ENCODE assay signal across 8 cellular contexts in genomic region chr17:2336215-2337151, GRCh38. TPM values are rescaled to one million over a fixed set of nuclear protein-coding genes. Genes with fewer than 3 reads are reported as not detected.
DNase-seq lines count a peak whose midpoint lies in the region; ATAC-seq and TF ChIP-seq lines count a peak whose summit lies in the region.

Gene TSR1 (minus strand): TSS chr17:2336457. CDS start chr17:2336427, 30 bp downstream.

- POLR2A ChIA-PET in BJ (lab: Charles Lee), result no interaction called here

- CTCF ChIA-PET in BJ (lab: Yijun Ruan, JAX), result interaction anchor here (0.6 to 2.1 kb wide), 11 partner anchors 9 to 283 kb away, joined by 3 to 10 read pairs (median 3); partner anchors contain the start of gene HIC1

- TF ChIP-seq POLR2A in GM19099 (IDR thresholded peaks at IDR 0.05; ENCODE audit: extremely low read depth, insufficient read length, low read depth), result peak; percentile 90

- H3K4me1 ChIP-seq in liver (ENCODE audit: control insufficient read depth in 4 of 4, insufficient read depth in 4 of 4, low read length in 3 of 4), result peaks cover 0 to 28% (median 21%) of the 10 kb centered on the region in 4 donors

- WGBS in liver, result under 1% methylated on average over 77 of the region's 77 CpGs

- TF ChIP-seq CTCF in BJ (IDR thresholded peaks at IDR 0.05; ENCODE audit: insufficient read depth, low read depth, low read length), result peak; percentile 49
- peak; percentile 1 for TF ChIP-seq CTCF in liver (IDR thresholded peaks at IDR 0.05; ENCODE audit: low read depth, low read length, missing input control)

- H3K9me3 ChIP-seq in liver (ENCODE audit: control insufficient read depth in 4 of 4, low read length in 3 of 4), result no peaks in the 10 kb centered on the region

- H3K4me3 ChIP-seq in BJ (ENCODE audit: low read depth, low read length) (peak within 1 kb of the TSS; percentile 69), liver (ENCODE audit: low read depth in 1 of 3, low read length in 3 of 3) (peak within 1 kb of the TSS; percentile 73 to 100 (median 97))

- peak; percentile 41 for DNase-seq in BJ (ENCODE audit: low read depth)
- DNase-seq in NCI-H69 (lab: John Stamatoyannopoulos, UW), result peak; percentile 92
- peak; percentile 81 to 86 for DNase-seq in activated CD4-positive, alpha-beta T cell treated with anti-CD3 and anti-CD28 coated beads, Interleukin-2, amount 50 U/mL, for 4 hours
- DNase-seq in dermis blood vessel endothelial cell, result peak; percentile 94
- peak; percentile 92 for DNase-seq in stimulated activated CD4-positive, alpha-beta T cell treated with anti-CD3 and anti-CD28 coated beads, Interleukin-4, amount 100 ng/mL, for 24 hours

- peak within 1 kb of the TSS; percentile 80 to 90 for H3K9ac ChIP-seq in liver (ENCODE audit: low read depth in 1 of 2, low read length in 2 of 2)

- TF ChIP-seq RAD21 in liver (IDR thresholded peaks at IDR 0.05), result peak; percentile 38 to 54

- H3K36me3 ChIP-seq in BJ (ENCODE audit: control insufficient read depth, insufficient read depth, low read length) (peaks cover 3% of the 10 kb centered on the region; the same call in 1 of the 2 replicates), liver (ENCODE audit: control insufficient read depth in 4 of 4, insufficient read depth in 3 of 4, low read depth in 1 of 4, low read length in 3 of 4) (peaks cover 2 to 32% (median 29%) of the 10 kb centered on the region in 4 donors)

- no peaks in the 10 kb centered on the region for H3K27me3 ChIP-seq in BJ (ENCODE audit: control insufficient read depth, insufficient read depth, low read length)
- H3K27me3 ChIP-seq in liver (ENCODE audit: control insufficient read depth in 4 of 4, insufficient read depth in 4 of 4, low read length in 3 of 4), result no peaks in the 10 kb centered on the region

- ATAC-seq in HG03439 (IDR thresholded peaks at IDR 0.05; ENCODE audit: unreplicated experiment), result peak; percentile 86

- peak within 1 kb of the TSS; percentile 79 to 94 for H3K27ac ChIP-seq in liver (ENCODE audit: low read depth in 1 of 2, low read length in 2 of 2)

TF ChIP-seq in liver, 16 proteins besides CTCF, POLR2A, EP300 and RAD21:
- TF ChIP-seq FOXA1 (IDR thresholded peaks at IDR 0.05) (no peak), ZBTB33 (IDR thresholded peaks at IDR 0.05) (peak; percentile 95), SP1 (IDR thresholded peaks at IDR 0.05) (peak; percentile 62), YY1 (IDR thresholded peaks at IDR 0.05) (peak; percentile 96), GABPA (IDR thresholded peaks at IDR 0.05 in 1 of 2, conservative IDR thresholded peaks at IDR 0.05 in 1 of 2) (peak; percentile 92 to 97), MAX (IDR thresholded peaks at IDR 0.05) (peak; percentile 69), NR2F2 (IDR thresholded peaks at IDR 0.05) (no peak), TAF1 (conservative IDR thresholded peaks at IDR 0.05) (peak; percentile 51), RXRA (IDR thresholded peaks at IDR 0.05) (peak in 1 of 2 donors; percentile 29), HNF4G (IDR thresholded peaks at IDR 0.05) (no peak), FOXA2 (IDR thresholded peaks at IDR 0.05) (no peak), ATF3 (IDR thresholded peaks at IDR 0.05) (no peak), REST (IDR thresholded peaks at IDR 0.05) (peak; percentile 42), HNF4A (conservative IDR thresholded peaks at IDR 0.05) (no peak), JUND (IDR thresholded peaks at IDR 0.05) (no peak), EGR1 (IDR thresholded peaks at IDR 0.05; ENCODE audit: low read depth in 2 of 2) (no peak)
TF ChIP-seq in liver: peak in this region for 8.

RNA-seq across cellular contexts. Expression of gene TSR1, which starts in this region (rescaled TPM):
- polyA plus RNA-seq in BJ (2011; rRNA removed), result 8.9 and 13.2 TPM in 2 replicates
- polyA minus RNA-seq in BJ (2011; rRNA and poly(A)+ RNA removed), result 15.1 and 19.2 TPM in 2 replicates
- 44.8 and 56.3 TPM in 2 replicates for total RNA-seq in dermis blood vessel endothelial cell
- 10 to 100 TPM; 18.1 to 27.0 TPM for total RNA-seq in liver
- 1 to 10 TPM; 6.5 to 9.6 TPM for polyA plus RNA-seq in liver

Comparison
In these comparisons a context has a peak if more than half of its experiments do, and no peak if none do; other contexts are left out.
1. Peak in every context shown above with its lines: DNase-seq, ATAC-seq, H3K4me3 ChIP-seq and H3K27ac ChIP-seq.
2. DNase-seq: peak in every context shown above with its lines; median percentile 94 in dermis blood vessel endothelial cell; 92 in NCI-H69; 92 in stimulated activated CD4-positive, alpha-beta T cell treated with anti-CD3 and anti-CD28 coated beads, Interleukin-4, amount 100 ng/mL, for 24 hours; 84 in activated CD4-positive, alpha-beta T cell treated with anti-CD3 and anti-CD28 coated beads, Interleukin-2, amount 50 U/mL, for 4 hours; 41 in BJ.